1 cellular context compared by ENCODE assay signal in the genomic region with DNA sequence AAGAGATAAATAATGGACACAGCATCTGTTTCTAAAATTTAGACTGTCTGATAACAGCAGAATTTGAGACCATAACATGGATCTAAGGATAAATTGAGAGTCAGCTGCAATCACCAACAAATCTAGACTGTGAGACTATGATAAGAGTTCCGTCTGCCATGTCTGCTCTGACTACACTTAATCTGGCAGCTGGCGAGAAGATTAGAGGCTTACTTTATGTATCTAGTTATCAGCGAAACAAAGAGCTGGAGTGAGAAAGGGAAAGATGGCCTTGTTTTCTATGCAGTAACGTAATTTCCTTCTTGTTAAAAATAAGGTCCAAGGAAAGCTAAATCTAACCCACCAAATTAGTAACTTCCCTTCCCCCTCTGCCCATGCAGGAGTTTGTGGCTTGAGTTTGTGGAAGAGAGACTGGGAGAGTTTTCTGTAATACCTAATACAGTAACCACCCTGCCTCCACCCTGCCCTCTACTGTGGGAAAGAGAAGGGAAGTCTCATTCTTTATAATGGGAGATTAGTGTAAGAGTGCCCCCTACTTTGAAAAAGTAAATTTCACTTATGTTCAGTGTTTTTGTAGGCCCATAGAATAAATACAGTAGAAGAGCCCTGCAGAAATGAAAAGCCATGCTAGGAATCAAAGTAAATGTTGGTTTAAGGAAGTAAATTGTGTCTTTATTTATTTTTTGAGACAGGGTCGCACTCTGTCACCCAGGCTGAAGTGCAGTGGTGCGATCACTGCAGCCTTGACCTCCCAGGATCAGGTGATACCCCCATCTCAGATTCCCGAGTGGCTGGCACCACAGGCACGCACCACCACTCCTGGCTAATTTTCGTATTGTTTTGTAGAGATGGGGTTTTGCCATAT.
TF ChIP-seq lines count a peak whose summit lies in the region.

No MANE protein-coding gene starts in this region.

TF ChIP-seq in HepG2, 621 proteins besides CTCF, POLR2A, EP300 and RAD21 (continued from another document and continues in another):
- TF ChIP-seq, protein P1, sequence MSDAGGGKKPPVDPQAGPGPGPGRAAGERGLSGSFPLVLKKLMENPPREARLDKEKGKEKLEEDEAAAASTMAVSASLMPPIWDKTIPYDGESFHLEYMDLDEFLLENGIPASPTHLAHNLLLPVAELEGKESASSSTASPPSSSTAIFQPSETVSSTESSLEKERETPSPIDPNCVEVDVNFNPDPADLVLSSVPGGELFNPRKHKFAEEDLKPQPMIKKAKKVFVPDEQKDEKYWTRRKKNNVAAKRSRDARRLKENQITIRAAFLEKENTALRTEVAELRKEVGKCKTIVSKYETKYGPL (CRISPR knock-in tag; IDR thresholded peaks at IDR 0.05): no peak
- TF ChIP-seq HHEX (CRISPR knock-in tag; IDR thresholded peaks at IDR 0.05): peak; percentile 54; the same call in 1 of the 2 replicates
- peak; percentile 85; the same call in 1 of the 2 replicates for TF ChIP-seq AHDC1 (CRISPR knock-in tag; IDR thresholded peaks at IDR 0.05; ENCODE audit: borderline replicate concordance)
- TF ChIP-seq ZBTB7B (CRISPR knock-in tag; IDR thresholded peaks at IDR 0.05): peak; percentile 78
- TF ChIP-seq, protein P2, sequence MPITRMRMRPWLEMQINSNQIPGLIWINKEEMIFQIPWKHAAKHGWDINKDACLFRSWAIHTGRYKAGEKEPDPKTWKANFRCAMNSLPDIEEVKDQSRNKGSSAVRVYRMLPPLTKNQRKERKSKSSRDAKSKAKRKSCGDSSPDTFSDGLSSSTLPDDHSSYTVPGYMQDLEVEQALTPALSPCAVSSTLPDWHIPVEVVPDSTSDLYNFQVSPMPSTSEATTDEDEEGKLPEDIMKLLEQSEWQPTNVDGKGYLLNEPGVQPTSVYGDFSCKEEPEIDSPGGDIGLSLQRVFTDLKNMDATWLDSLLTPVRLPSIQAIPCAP (CRISPR knock-in tag; IDR thresholded peaks at IDR 0.05; ENCODE audit: low read depth): no peak
- no peak for TF ChIP-seq ZNF121 (CRISPR knock-in tag; IDR thresholded peaks at IDR 0.05)
- TF ChIP-seq IKZF1 (IDR thresholded peaks at IDR 0.05): no peak
- no peak for TF ChIP-seq ZFYVE20 (CRISPR knock-in tag; IDR thresholded peaks at IDR 0.05; ENCODE audit: borderline replicate concordance, low read depth)
- no peak for TF ChIP-seq TSC22D2 (CRISPR knock-in tag; IDR thresholded peaks at IDR 0.05; ENCODE audit: borderline replicate concordance)
- TF ChIP-seq, protein P3, sequence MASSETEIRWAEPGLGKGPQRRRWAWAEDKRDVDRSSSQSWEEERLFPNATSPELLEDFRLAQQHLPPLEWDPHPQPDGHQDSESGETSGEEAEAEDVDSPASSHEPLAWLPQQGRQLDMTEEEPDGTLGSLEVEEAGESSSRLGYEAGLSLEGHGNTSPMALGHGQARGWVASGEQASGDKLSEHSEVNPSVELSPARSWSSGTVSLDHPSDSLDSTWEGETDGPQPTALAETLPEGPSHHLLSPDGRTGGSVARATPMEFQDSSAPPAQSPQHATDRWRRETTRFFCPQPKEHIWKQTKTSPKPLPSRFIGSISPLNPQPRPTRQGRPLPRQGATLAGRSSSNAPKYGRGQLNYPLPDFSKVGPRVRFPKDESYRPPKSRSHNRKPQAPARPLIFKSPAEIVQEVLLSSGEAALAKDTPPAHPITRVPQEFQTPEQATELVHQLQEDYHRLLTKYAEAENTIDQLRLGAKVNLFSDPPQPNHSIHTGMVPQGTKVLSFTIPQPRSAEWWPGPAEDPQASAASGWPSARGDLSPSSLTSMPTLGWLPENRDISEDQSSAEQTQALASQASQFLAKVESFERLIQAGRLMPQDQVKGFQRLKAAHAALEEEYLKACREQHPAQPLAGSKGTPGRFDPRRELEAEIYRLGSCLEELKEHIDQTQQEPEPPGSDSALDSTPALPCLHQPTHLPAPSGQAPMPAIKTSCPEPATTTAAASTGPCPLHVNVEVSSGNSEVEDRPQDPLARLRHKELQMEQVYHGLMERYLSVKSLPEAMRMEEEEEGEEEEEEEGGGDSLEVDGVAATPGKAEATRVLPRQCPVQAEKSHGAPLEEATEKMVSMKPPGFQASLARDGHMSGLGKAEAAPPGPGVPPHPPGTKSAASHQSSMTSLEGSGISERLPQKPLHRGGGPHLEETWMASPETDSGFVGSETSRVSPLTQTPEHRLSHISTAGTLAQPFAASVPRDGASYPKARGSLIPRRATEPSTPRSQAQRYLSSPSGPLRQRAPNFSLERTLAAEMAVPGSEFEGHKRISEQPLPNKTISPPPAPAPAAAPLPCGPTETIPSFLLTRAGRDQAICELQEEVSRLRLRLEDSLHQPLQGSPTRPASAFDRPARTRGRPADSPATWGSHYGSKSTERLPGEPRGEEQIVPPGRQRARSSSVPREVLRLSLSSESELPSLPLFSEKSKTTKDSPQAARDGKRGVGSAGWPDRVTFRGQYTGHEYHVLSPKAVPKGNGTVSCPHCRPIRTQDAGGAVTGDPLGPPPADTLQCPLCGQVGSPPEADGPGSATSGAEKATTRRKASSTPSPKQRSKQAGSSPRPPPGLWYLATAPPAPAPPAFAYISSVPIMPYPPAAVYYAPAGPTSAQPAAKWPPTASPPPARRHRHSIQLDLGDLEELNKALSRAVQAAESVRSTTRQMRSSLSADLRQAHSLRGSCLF (CRISPR knock-in tag; IDR thresholded peaks at IDR 0.05; ENCODE audit: borderline replicate concordance): no peak
- TF ChIP-seq FOSL2 (CRISPR knock-in tag; IDR thresholded peaks at IDR 0.05): peak; percentile 77
- TF ChIP-seq ZNF510 (CRISPR knock-in tag; IDR thresholded peaks at IDR 0.05; ENCODE audit: low read depth): no peak
- no peak for TF ChIP-seq SKI (IDR thresholded peaks at IDR 0.05; ENCODE audit: partially characterized antibody)
- TF ChIP-seq ZNF256 (CRISPR knock-in tag; conservative IDR thresholded peaks at IDR 0.05): no peak
- TF ChIP-seq, protein P4, sequence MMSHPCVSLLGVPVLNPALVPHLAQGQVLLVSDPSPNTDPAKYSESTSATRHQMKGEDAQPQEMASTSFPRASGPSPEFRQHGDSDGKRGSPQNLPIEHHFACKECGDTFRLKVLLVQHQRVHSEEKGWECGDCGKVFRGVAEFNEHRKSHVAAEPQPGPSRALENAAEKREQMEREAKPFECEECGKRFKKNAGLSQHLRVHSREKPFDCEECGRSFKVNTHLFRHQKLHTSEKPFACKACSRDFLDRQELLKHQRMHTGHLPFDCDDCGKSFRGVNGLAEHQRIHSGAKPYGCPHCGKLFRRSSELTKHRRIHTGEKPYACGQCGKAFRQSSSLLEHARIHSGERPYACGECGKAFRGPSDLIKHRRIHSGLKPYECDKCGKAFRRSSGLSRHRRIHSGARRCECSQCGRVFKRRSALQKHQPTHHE (CRISPR knock-in tag; IDR thresholded peaks at IDR 0.05; ENCODE audit: borderline replicate concordance): no peak
- TF ChIP-seq ZNF430 (CRISPR knock-in tag; IDR thresholded peaks at IDR 0.05): peak; percentile 77
- TF ChIP-seq NCOA1 (CRISPR knock-in tag; IDR thresholded peaks at IDR 0.05): peak; percentile 91; the same call in 1 of the 2 replicates
- TF ChIP-seq MTA1 (CRISPR knock-in tag; IDR thresholded peaks at IDR 0.05; ENCODE audit: borderline replicate concordance): peak; percentile 90; the same call in 1 of the 2 replicates
- TF ChIP-seq KLF6 (CRISPR knock-in tag; IDR thresholded peaks at IDR 0.05): peak; percentile 62
- peak; percentile 78; the same call in 1 of the 2 replicates for TF ChIP-seq ZBTB20 (CRISPR knock-in tag; IDR thresholded peaks at IDR 0.05; ENCODE audit: borderline replicate concordance, low read depth)
- no peak for TF ChIP-seq AHR (CRISPR knock-in tag; IDR thresholded peaks at IDR 0.05)
- TF ChIP-seq PITX1 (CRISPR knock-in tag; IDR thresholded peaks at IDR 0.05): peak; percentile 74
- no peak for TF ChIP-seq GTF2F1 (IDR thresholded peaks at IDR 0.05; ENCODE audit: low read length)
- TF ChIP-seq, protein P5, sequence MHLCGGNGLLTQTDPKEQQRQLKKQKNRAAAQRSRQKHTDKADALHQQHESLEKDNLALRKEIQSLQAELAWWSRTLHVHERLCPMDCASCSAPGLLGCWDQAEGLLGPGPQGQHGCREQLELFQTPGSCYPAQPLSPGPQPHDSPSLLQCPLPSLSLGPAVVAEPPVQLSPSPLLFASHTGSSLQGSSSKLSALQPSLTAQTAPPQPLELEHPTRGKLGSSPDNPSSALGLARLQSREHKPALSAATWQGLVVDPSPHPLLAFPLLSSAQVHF (CRISPR knock-in tag; IDR thresholded peaks at IDR 0.05): 0 out of 2 replicates have a peak, but pooled peaks have one; percentile 14
- no peak for TF ChIP-seq KDM6A (CRISPR knock-in tag; IDR thresholded peaks at IDR 0.05; ENCODE audit: low read depth)
- TF ChIP-seq ZNF605 (CRISPR knock-in tag; IDR thresholded peaks at IDR 0.05): peak; percentile 14; the same call in 1 of the 2 replicates
- no peak for TF ChIP-seq ZNF24 (IDR thresholded peaks at IDR 0.05)
- no peak for TF ChIP-seq ZNF704 (CRISPR knock-in tag; IDR thresholded peaks at IDR 0.05; ENCODE audit: borderline replicate concordance)
- no peak for TF ChIP-seq YEATS4 (CRISPR knock-in tag; IDR thresholded peaks at IDR 0.05; ENCODE audit: borderline replicate concordance)
- TF ChIP-seq ZNF577 (CRISPR knock-in tag; IDR thresholded peaks at IDR 0.05; ENCODE audit: borderline replicate concordance, low read depth): no peak
- TF ChIP-seq ZSCAN25 (CRISPR knock-in tag; IDR thresholded peaks at IDR 0.05): no peak; the same call in 1 of the 2 replicates
- no peak for TF ChIP-seq TP53 (CRISPR knock-in tag; conservative IDR thresholded peaks at IDR 0.05)
- TF ChIP-seq ATF6 (CRISPR knock-in tag; conservative IDR thresholded peaks at IDR 0.05): no peak
- TF ChIP-seq SMYD3 (CRISPR knock-in tag; IDR thresholded peaks at IDR 0.05): peak; percentile 54; the same call in 1 of the 2 replicates
- TF ChIP-seq MBD4 (IDR thresholded peaks at IDR 0.05; ENCODE audit: borderline replicate concordance, low read length): 0 out of 2 replicates have a peak, but pooled peaks have one; percentile 14
- no peak for TF ChIP-seq SRF (IDR thresholded peaks at IDR 0.05; ENCODE audit: low read depth, low read length)
- 0 out of 2 replicates have a peak, but pooled peaks have one; percentile 42 for TF ChIP-seq ZNF124 (CRISPR knock-in tag; IDR thresholded peaks at IDR 0.05)
- TF ChIP-seq RCOR2 (CRISPR knock-in tag; IDR thresholded peaks at IDR 0.05): peak; percentile 78
- peak; percentile 97 for TF ChIP-seq SSRP1 (CRISPR knock-in tag; IDR thresholded peaks at IDR 0.05)
- peak; percentile 78; the same call in 1 of the 2 replicates for TF ChIP-seq TFAP4 (IDR thresholded peaks at IDR 0.05; ENCODE audit: borderline replicate concordance, low read depth)
- peak; percentile 49; the same call in 1 of the 2 replicates for TF ChIP-seq BORCS8-MEF2B (CRISPR knock-in tag; IDR thresholded peaks at IDR 0.05)
